Comparison of ENCODE assay signal across 9 cellular contexts in the genomic region with DNA sequence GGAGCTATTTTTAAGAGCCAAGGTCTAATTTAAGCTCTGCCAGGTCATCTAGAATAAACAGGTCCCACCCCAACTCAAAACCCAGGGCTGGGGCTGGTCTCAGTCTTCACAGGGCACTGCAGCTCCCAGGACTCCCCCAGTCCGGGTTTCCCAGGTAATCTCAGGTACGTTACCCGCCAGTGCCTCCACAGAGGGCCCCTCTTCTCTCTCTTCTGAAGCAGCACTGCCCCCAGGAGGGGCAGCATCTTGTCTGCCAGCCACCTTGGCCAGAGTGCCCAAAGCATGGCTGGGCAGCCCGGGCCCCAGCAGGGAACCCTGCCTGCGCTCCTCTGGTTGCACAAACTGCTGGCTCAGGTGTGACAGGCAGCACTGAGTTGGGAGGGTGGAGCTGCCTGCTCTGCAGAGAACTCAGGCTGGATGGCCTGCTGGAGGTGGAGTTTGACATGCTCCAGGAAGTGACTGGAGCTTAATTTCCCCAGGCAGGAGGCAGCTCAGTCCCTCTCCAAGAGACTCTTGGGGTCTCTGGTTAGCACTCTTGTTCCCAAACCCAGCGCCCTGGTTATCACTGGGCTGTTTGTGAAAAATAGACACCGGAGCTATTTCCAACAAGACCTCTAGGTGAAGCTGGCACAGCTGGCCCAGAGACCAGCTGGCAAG. TPM values are rescaled to one million over a fixed set of nuclear protein-coding genes. Genes with fewer than 3 reads are reported as not detected.
A peak's percentile ranks its signal among the peaks of the same experiment; 100 is the strongest.
DNase-seq lines count a peak whose midpoint lies in the region; ATAC-seq and TF ChIP-seq lines count a peak whose summit lies in the region.
"Had no signal": no experiment of that assay in that cellular context is flagged by ENCODE, and none has a peak within 500 bp of the region (broad histone marks: within the 10 kb centered on the region; RNA-seq: fewer than 3 reads in every experiment).

A gene with protein sequence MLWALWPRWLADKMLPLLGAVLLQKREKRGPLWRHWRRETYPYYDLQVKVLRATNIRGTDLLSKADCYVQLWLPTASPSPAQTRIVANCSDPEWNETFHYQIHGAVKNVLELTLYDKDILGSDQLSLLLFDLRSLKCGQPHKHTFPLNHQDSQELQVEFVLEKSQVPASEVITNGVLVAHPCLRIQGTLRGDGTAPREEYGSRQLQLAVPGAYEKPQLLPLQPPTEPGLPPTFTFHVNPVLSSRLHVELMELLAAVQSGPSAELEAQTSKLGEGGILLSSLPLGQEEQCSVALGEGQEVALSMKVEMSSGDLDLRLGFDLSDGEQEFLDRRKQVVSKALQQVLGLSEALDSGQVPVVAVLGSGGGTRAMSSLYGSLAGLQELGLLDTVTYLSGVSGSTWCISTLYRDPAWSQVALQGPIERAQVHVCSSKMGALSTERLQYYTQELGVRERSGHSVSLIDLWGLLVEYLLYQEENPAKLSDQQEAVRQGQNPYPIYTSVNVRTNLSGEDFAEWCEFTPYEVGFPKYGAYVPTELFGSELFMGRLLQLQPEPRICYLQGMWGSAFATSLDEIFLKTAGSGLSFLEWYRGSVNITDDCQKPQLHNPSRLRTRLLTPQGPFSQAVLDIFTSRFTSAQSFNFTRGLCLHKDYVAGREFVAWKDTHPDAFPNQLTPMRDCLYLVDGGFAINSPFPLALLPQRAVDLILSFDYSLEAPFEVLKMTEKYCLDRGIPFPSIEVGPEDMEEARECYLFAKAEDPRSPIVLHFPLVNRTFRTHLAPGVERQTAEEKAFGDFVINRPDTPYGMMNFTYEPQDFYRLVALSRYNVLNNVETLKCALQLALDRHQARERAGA (minus strand): TSS at position 371 of the 657 bp plus-strand sequence. CDS start 87 bp downstream, at position 284.

- H3K4me1 ChIP-seq in MM.1S (ENCODE audit: low read length): no peaks in the 10 kb centered on the region

- ATAC-seq in GM21737 (IDR thresholded peaks at IDR 0.05; ENCODE audit: unreplicated experiment): no peak
- ATAC-seq in activated CD4-positive, CD25-positive, alpha-beta regulatory T cell treated with anti-CD3 and anti-CD28 coated beads, Interleukin-2, amount 50 U/mL, for 24 hours: no peak

- H3K4me3 ChIP-seq in MM.1S (ENCODE audit: low read length): no peak within 1 kb of the TSS
- peak within 1 kb of the TSS; percentile 53 for H3K4me3 ChIP-seq in epithelial cell of esophagus (ENCODE audit: low read length)
- no peak within 1 kb of the TSS for H3K4me3 ChIP-seq in MG63

- no peaks in the 10 kb centered on the region for H3K27me3 ChIP-seq in MM.1S (replicated peaks; ENCODE audit: insufficient read depth, low read length)
- H3K27me3 ChIP-seq in MG63: no peaks in the 10 kb centered on the region

- no peak within 1 kb of the TSS for H2AFZ ChIP-seq in MM.1S (ENCODE audit: low read length)

- no peaks in the 10 kb centered on the region for H3F3A ChIP-seq in MM.1S (ENCODE audit: insufficient read depth, low read length)

- H3K4me2 ChIP-seq in MM.1S (ENCODE audit: low read depth, low read length): no peak within 1 kb of the TSS

- no peaks in the 10 kb centered on the region for H3K9me2 ChIP-seq in MM.1S (replicated peaks; ENCODE audit: insufficient read depth, low read length)

- no peak within 1 kb of the TSS for H3K27ac ChIP-seq in MM.1S (ENCODE audit: low read length)

- no peaks in the 10 kb centered on the region for H4K20me1 ChIP-seq in MM.1S (ENCODE audit: insufficient read depth, low read length)

- H3K79me2 ChIP-seq in MM.1S (ENCODE audit: low read length): no peaks in the 10 kb centered on the region

- H3K9me3 ChIP-seq in MM.1S (replicated peaks; ENCODE audit: insufficient read depth, low read length) (no peaks in the 10 kb centered on the region), MG63 (no peaks in the 10 kb centered on the region)

- H3K36me3 ChIP-seq in MM.1S (replicated peaks; ENCODE audit: insufficient read depth, low read length) (no peaks in the 10 kb centered on the region), MG63 (no peaks in the 10 kb centered on the region; the same call in none of the 2 replicates)

- TF ChIP-seq CTCF in MM.1S (IDR thresholded peaks at IDR 0.05; ENCODE audit: low read length) (no peak), epithelial cell of esophagus (IDR thresholded peaks at IDR 0.05; ENCODE audit: insufficient read depth, low read depth, low read length, missing control alignments) (peak; percentile 23), GM10266 (IDR thresholded peaks at IDR 0.05; ENCODE audit: control insufficient read depth, insufficient read depth, low read depth, missing control alignments) (no peak)

- DNase-seq in COLO668 (lab: John Stamatoyannopoulos, UW; ENCODE audit: unreplicated experiment): peak; percentile 67
- DNase-seq in MM.1S: peak; percentile 8
- DNase-seq in epithelial cell of esophagus (ENCODE audit: low read depth): peak; percentile 80
- DNase-seq in mucosa of gallbladder (ENCODE audit: low spot score): peak; percentile 46
- DNase-seq in MG63: no peak
- no peak for DNase-seq in GM10266 (ENCODE audit: extremely low spot score)
- DNase-seq: NCI-H1092 treated with DMSO at 0.1 percent for 48 hours had no signal

- H3K9ac ChIP-seq in MM.1S (ENCODE audit: low read length): no peak within 1 kb of the TSS

RNA-seq across cellular contexts. Expression of the gene that starts here (rescaled TPM):
- total RNA-seq in mucosa of gallbladder: 3.2 TPM
- not detected in 2 replicates for total RNA-seq in MG63 (2014; rRNA removed; shearing (Covaris generic); ENCODE audit: low replicate concordance)

Comparison
In these comparisons a context has a peak if more than half of its experiments do, and no peak if none do; other contexts are left out.
1. DNase-seq: peak in COLO668 (single experiment), MM.1S (single experiment), epithelial cell of esophagus (single experiment) and mucosa of gallbladder (single experiment); none in MG63 (single experiment) and GM10266 (single experiment).